Comparison of ENCODE assay signal across 24 cellular contexts in the genomic region with DNA sequence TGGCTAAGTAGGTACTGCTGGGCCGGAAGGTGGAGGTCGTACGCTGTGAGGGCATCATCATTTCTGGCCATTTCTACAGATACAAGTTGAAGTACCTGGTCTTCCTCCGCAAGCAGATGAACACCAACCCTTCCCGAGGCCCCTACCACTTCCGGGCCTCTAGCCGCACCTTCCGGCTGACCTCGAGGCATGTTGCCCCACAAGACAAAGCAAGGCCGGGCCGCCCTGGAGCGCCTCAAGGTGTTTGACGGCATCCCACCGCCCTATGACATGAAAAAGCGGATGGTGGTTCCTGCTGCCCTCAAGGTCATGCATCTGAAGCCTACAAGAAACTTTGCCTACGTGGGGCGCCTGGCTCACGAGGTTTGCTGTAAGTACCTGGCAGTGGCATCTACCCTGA.
"Had no signal": no experiment of that assay in that cellular context is flagged by ENCODE, and none has a peak within 500 bp of the region (broad histone marks: within the 10 kb centered on the region; RNA-seq: fewer than 3 reads in every experiment).

No MANE protein-coding gene starts in this region.

- H3K27ac ChIP-seq: stomach, suprapubic skin, thoracic aorta, thyroid gland, tibial artery, tibial nerve, transverse colon, upper lobe of left lung, upper lobe of right lung, uterus, vagina had no signal

- H3K9me3 ChIP-seq: stomach, suprapubic skin, thoracic aorta, thyroid gland, tibial artery, tibial nerve, transverse colon, upper lobe of left lung, upper lobe of right lung, uterus, vagina had no signal

- H3K36me3 ChIP-seq: stomach, suprapubic skin, thoracic aorta, thyroid gland, tibial artery, transverse colon, upper lobe of left lung, upper lobe of right lung, uterus, vagina had no signal

- FAIRE-seq: urothelium cell line had no signal

- H3K4me3 ChIP-seq: stomach, suprapubic skin, thoracic aorta, thyroid gland, tibial artery, tibial nerve, transverse colon, upper lobe of left lung, upper lobe of right lung, uterus, vagina had no signal

- H3K4me1 ChIP-seq: thyroid gland, transverse colon, uterus had no signal

- H3K27me3 ChIP-seq: stomach, suprapubic skin, thyroid gland, tibial artery, tibial nerve, transverse colon, upper lobe of left lung, upper lobe of right lung, uterus, vagina had no signal

- DNase-seq: stimulated activated CD4-positive, alpha-beta T cell treated with anti-CD3 and anti-CD28 coated beads, Interleukin-2, amount 100 ng/mL, for 24 hours; stimulated activated CD4-positive, alpha-beta T cell treated with anti-CD3 and anti-CD28 coated beads, Interleukin-2, amount 100 ng/mL, for 48 hours; stimulated activated CD4-positive, alpha-beta T cell treated with anti-CD3 and anti-CD28 coated beads, Interleukin-4, amount 100 ng/mL, for 1 hour; stimulated activated CD4-positive, alpha-beta T cell treated with anti-CD3 and anti-CD28 coated beads, Interleukin-4, amount 100 ng/mL, for 24 hours; stimulated activated CD4-positive, alpha-beta T cell treated with anti-CD3 and anti-CD28 coated beads, Interleukin-4, amount 100 ng/mL, for 4 hours; stimulated activated naive B cell treated with anti-CD40 and anti-IgM and Interleukin-4, amounts not matched to agents 10 μg/mL and 1 μg/mL and 100 μg/mL, for 72 hours; stimulated activated naive CD4-positive, alpha-beta T cell; stimulated activated naive CD4-positive, alpha-beta T cell treated with Interleukin-2 at 50 U/mL for 16 hours; stimulated activated naive CD8-positive, alpha-beta T cell treated with anti-CD3 and anti-CD28 coated beads, Interleukin-15, amount 100 ng/mL, for 72 hours; stimulated activated naive CD8-positive, alpha-beta T cell treated with anti-CD3 and anti-CD28 coated beads, Interleukin-15, Interleukin-2, amounts not matched to agents 100 U/mL and 50 U/mL, for 24 hours; stomach; substantia nigra; thyroid gland; tibial artery; transverse colon; trophoblast cell; upper lobe of right lung; uterus had no signal
